In the genomic region with DNA sequence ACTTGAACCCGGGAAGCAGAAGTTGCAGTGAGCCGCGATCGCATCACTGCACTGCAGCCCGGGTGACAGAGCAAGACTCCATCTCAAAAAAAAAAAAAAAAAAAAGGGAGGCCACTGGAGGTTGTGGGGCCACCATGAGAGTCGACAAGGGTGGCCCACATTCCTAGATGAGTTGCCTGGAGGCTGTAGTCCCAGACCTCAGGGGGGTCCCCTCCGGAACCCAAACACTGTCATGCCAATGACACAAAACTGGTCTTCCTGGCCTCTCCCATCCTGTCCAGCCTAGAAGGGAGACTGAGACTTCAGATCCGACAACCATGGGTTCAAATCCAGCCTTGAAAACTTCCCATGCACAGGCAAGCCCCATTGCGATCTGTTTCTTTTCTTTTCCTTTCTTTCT, we compare ENCODE assay signal across 13 cellular contexts. TPM values are rescaled to one million over a fixed set of nuclear protein-coding genes. Genes with fewer than 3 reads are reported as not detected.
A peak's percentile ranks its signal among the peaks of the same experiment; 100 is the strongest.
DNase-seq lines count a peak whose midpoint lies in the region; TF ChIP-seq lines count a peak whose summit lies in the region.
"Had no signal": no experiment of that assay in that cellular context is flagged by ENCODE, and none has a peak within 500 bp of the region (broad histone marks: within the 10 kb centered on the region; RNA-seq: fewer than 3 reads in every experiment).

No MANE protein-coding gene starts in this region.

- no peaks in the 10 kb centered on the region for H3K79me2 ChIP-seq in DOHH2 (ENCODE audit: control insufficient read depth, low read length)

- H3K4me1 ChIP-seq in DOHH2 (ENCODE audit: control insufficient read depth, low read length) = peaks cover 70% of the 10 kb centered on the region
- H3K4me1 ChIP-seq in NT2/D1 (ENCODE audit: insufficient read depth, insufficient read length) = peaks cover 30% of the 10 kb centered on the region
- H3K4me1 ChIP-seq in muscle layer of colon (ENCODE audit: insufficient read depth, low read length) = peaks cover 47% of the 10 kb centered on the region
- H3K4me1 ChIP-seq in tibial nerve = peaks cover 5 to 80% (median 52%) of the 10 kb centered on the region in 4 donors
- peaks cover 56% of the 10 kb centered on the region for H3K4me1 ChIP-seq in suprapubic skin

- H3K9ac ChIP-seq in NT2/D1 (ENCODE audit: insufficient read length, low read depth) = peak overlapping the region; percentile 57
- H3K9ac ChIP-seq in muscle layer of colon (ENCODE audit: low read length) = no peak overlapping the region

- H3F3A ChIP-seq in DOHH2 (ENCODE audit: control insufficient read depth, insufficient read depth) = peaks cover 30% of the 10 kb centered on the region

- H3K9me3 ChIP-seq in DOHH2 (ENCODE audit: control insufficient read depth, insufficient read depth, low read length) (no peaks in the 10 kb centered on the region), NT2/D1 (ENCODE audit: insufficient read depth, low read length) (no peaks in the 10 kb centered on the region), muscle layer of colon (ENCODE audit: low read length) (no peaks in the 10 kb centered on the region), tibial nerve (no peaks in the 10 kb centered on the region), suprapubic skin (no peaks in the 10 kb centered on the region)

- H3K4me3 ChIP-seq in DOHH2 (ENCODE audit: low read length) (no peak overlapping the region), NT2/D1 (ENCODE audit: insufficient read length, low read depth) (no peak overlapping the region), muscle layer of colon (ENCODE audit: low read depth in 1 of 2, low read length in 2 of 2) (no peak overlapping the region), tibial nerve (no peak overlapping the region), suprapubic skin (no peak overlapping the region)

- TF ChIP-seq POLR2A in tibial nerve (IDR thresholded peaks at IDR 0.05) (no peak), suprapubic skin (IDR thresholded peaks at IDR 0.05) (no peak)

- H3K4me2 ChIP-seq in DOHH2 (ENCODE audit: low read length) = peak overlapping the region; percentile 34; the same call in 1 of the 2 replicates

- DNase-seq in NT2/D1 (ENCODE audit: low read depth, low spot score) (no peak), tibial nerve (ENCODE audit: low spot score in 2 of 2) (no peak), NCI-H2107 treated with DMSO at 0.1 percent for 48 hours (lab: John Stamatoyannopoulos, UW; ENCODE audit: unreplicated experiment) (no peak), suprapubic skin (ENCODE audit: low spot score in 2 of 2) (no peak), hypothalamus (lab: John Stamatoyannopoulos, UW) (no peak)
- DNase-seq: DMS 273 treated with DMSO at 0.1 percent for 48 hours, Kasumi-1, NCI-H1417 treated with DMSO at 0.1 percent for 48 hours, NCI-H2081, NCI-H345, PC-3 had no signal

- TF ChIP-seq CTCF in DOHH2 (IDR thresholded peaks at IDR 0.05; ENCODE audit: low read depth, low read length, poor library complexity, severe bottlenecking) (no peak), tibial nerve (IDR thresholded peaks at IDR 0.05) (no peak), suprapubic skin (IDR thresholded peaks at IDR 0.05) (no peak)

- H3K27me3 ChIP-seq in DOHH2 (ENCODE audit: control insufficient read depth, low read length) (no peaks in the 10 kb centered on the region), NT2/D1 (ENCODE audit: insufficient read depth, insufficient read length) (no peaks in the 10 kb centered on the region), muscle layer of colon (ENCODE audit: control insufficient read depth in 1 of 2, insufficient read depth in 2 of 2, low read length in 2 of 2) (no peaks in the 10 kb centered on the region), tibial nerve (no peaks in the 10 kb centered on the region), suprapubic skin (no peaks in the 10 kb centered on the region)

- no peaks in the 10 kb centered on the region for H3K9me2 ChIP-seq in DOHH2 (replicated peaks; ENCODE audit: control insufficient read depth, low read length)

- H3K36me3 ChIP-seq in DOHH2 (ENCODE audit: control insufficient read depth, low read length) (peaks cover 17% of the 10 kb centered on the region), NT2/D1 (ENCODE audit: insufficient read depth, insufficient read length, low read length) (peaks cover 10% of the 10 kb centered on the region), muscle layer of colon (ENCODE audit: insufficient read depth, low read length) (no peaks in the 10 kb centered on the region), tibial nerve (no peaks in the 10 kb centered on the region), suprapubic skin (no peaks in the 10 kb centered on the region)

- H4K20me1 ChIP-seq in DOHH2 (ENCODE audit: control insufficient read depth, insufficient read depth, low read depth, low read length) = no peaks in the 10 kb centered on the region

- H3K27ac ChIP-seq in DOHH2 (ENCODE audit: low read depth, low read length) = peak overlapping the region; percentile 70; the same call in 1 of the 2 replicates
- peak overlapping the region; percentile 86 for H3K27ac ChIP-seq in muscle layer of colon (ENCODE audit: low read depth, low read length)
- H3K27ac ChIP-seq in tibial nerve = peak overlapping the region; percentile 80 to 100 (median 98)
- no peak overlapping the region for H3K27ac ChIP-seq in suprapubic skin

- no peak for TF ChIP-seq EP300 in tibial nerve (IDR thresholded peaks at IDR 0.05)
- no peak for TF ChIP-seq EP300 in suprapubic skin (IDR thresholded peaks at IDR 0.05)

- whole genome bisulfite sequencing in tibial nerve, 2 donors = 81 to 86% methylated on average over 9 of the region's 9 CpGs
- WGBS in suprapubic skin = 92% methylated on average over 9 of the region's 9 CpGs

RNA-seq across cellular contexts. Expression of a gene that starts 14.7 kb away (rescaled TPM):
- total RNA-seq in tibial nerve (10 to 100 TPM in 1 of 4 donors, 1 to 10 TPM in 3; 2.6 to 20.4 (median 4.4) TPM), suprapubic skin (1 to 10 TPM; 1.8 to 4.0 (median 3.7) TPM)

RNA-seq across cellular contexts. Expression of a gene that starts 51.6 kb away (rescaled TPM):
- 10 to 100 TPM; 22.6 to 45.6 (median 35.7) TPM for total RNA-seq in tibial nerve
- 100 to 1,000 TPM in 2 of 4 donors, 10 to 100 TPM in 2; 48.1 to 174 (median 119) TPM for total RNA-seq in suprapubic skin

RNA-seq across cellular contexts. Expression of a gene that starts 56.4 kb away (rescaled TPM):
- total RNA-seq in tibial nerve = 100 to 1,000 TPM; 355 to 752 (median 582) TPM
- 10 to 100 TPM; 42.5 to 75.5 (median 65.1) TPM for total RNA-seq in suprapubic skin

Comparison
In these comparisons a context has a peak if more than half of its experiments do, and no peak if none do; other contexts are left out.
1. RNA of a gene that starts 56.4 kb away (total RNA-seq): 355 to 752 TPM in tibial nerve; 42.5 to 75.5 TPM in suprapubic skin; every median in the first group is over 4 times any median in the second.